1 cellular context compared by ENCODE assay signal in genomic region chr16:48044117-48044516, GRCh38.
A peak's percentile ranks its signal among the peaks of the same experiment; 100 is the strongest.
TF ChIP-seq lines count a peak whose summit lies in the region.

No MANE protein-coding gene starts in this region.

TF ChIP-seq in HepG2, 621 proteins besides CTCF, POLR2A, EP300 and RAD21 (continued from another document):
- TF ChIP-seq ZBTB40 (IDR thresholded peaks at IDR 0.05) (peak; percentile 11; the same call in 1 of the 2 replicates), ZBTB40 (CRISPR knock-in tag; IDR thresholded peaks at IDR 0.05) (no peak), ZNF3 (CRISPR knock-in tag; IDR thresholded peaks at IDR 0.05) (no peak), ETV5 (CRISPR knock-in tag; IDR thresholded peaks at IDR 0.05; ENCODE audit: borderline replicate concordance) (no peak), ATM (IDR thresholded peaks at IDR 0.05; ENCODE audit: borderline replicate concordance) (peak; percentile 50; the same call in 1 of the 2 replicates), USF2 (IDR thresholded peaks at IDR 0.05; ENCODE audit: low read depth, low read length) (no peak), USF2 (CRISPR knock-in tag; IDR thresholded peaks at IDR 0.05; ENCODE audit: borderline replicate concordance) (no peak), NFE2 (CRISPR knock-in tag; IDR thresholded peaks at IDR 0.05) (no peak), SP2 (CRISPR knock-in tag; IDR thresholded peaks at IDR 0.05) (no peak)
